In the genomic region with DNA sequence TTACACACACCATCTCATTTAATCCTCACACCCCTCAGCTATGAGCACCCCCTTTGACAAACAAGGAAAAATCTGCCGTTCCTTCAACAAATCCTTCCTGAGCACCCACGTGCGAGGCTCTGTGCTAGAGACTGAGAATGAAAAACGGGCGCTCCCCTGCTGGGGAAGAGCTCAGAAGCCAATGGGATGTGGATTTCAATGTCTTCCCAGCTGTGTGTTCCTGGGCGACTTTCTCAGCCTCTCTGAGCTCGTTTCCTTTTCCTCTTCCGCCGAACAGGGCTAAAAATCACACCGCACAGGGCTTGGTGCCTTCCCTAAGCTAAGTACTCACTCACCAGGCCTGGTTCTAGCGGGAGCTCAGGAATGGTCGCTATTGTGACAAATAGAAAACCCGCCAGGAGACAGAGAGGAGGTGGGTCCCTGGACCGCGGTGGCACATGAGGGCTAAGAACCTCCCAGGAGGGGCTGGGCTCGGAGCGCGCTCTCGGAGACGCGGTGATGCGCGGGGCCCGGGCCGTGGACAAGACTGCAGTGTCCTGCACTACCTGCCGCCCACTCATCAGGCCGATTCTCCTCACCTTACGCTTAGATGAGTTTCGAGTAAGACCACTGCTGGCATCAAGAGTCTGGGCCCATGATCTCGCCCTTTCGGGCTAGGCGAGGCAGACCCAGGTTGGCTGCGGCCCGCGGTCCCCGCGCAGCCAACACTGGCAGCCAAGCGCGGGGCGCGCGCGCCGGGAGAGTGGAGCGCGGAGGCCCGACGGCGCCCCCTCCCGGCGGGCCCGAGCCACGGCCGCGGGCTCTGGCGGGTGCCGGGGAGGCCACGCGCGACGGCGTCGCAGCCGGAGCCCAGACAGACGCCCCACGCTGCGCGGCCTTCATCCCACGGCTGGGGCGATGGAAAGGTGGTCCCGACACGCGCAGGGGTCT, we compare ENCODE assay signal across 1 cellular context.
TF ChIP-seq lines count a peak whose summit lies in the region.

No MANE protein-coding gene starts in this region.

TF ChIP-seq in K562, 482 proteins besides CTCF, POLR2A, EP300 and RAD21 (continued from another document):
- TF ChIP-seq ARID2 (IDR thresholded peaks at IDR 0.05) (no peak), ZNF408 (CRISPR knock-in tag; IDR thresholded peaks at IDR 0.05; ENCODE audit: low read depth) (no peak), MYC (IDR thresholded peaks at IDR 0.05; ENCODE audit: low read depth, low read length) (no peak), MYC (CRISPR knock-in tag; IDR thresholded peaks at IDR 0.05; ENCODE audit: borderline replicate concordance, low read depth) (no peak), IRF2 (CRISPR knock-in tag; IDR thresholded peaks at IDR 0.05) (no peak), ZFP30 (CRISPR knock-in tag; IDR thresholded peaks at IDR 0.05; ENCODE audit: borderline replicate concordance) (no peak), ARHGAP35 (IDR thresholded peaks at IDR 0.05; ENCODE audit: partially characterized antibody) (no peak), ILF3 (IDR thresholded peaks at IDR 0.05; ENCODE audit: borderline replicate concordance) (no peak), PYGO2 (tag; IDR thresholded peaks at IDR 0.05) (no peak), RBM25 (IDR thresholded peaks at IDR 0.05; ENCODE audit: low read depth, low read length, severe bottlenecking) (peak; percentile 24), ZNF583 (CRISPR knock-in tag; IDR thresholded peaks at IDR 0.05) (no peak), NFIC (IDR thresholded peaks at IDR 0.05) (no peak), ZNF354B (CRISPR knock-in tag; IDR thresholded peaks at IDR 0.05) (no peak), POLR2G (IDR thresholded peaks at IDR 0.05; ENCODE audit: low read depth, low read length) (0 out of 2 replicates have a peak, but pooled peaks have one; percentile 23), ZNF121 (CRISPR knock-in tag; conservative IDR thresholded peaks at IDR 0.05) (0 out of 2 replicates have a peak, but pooled peaks have one; percentile 15), SPI1 (IDR thresholded peaks at IDR 0.05; ENCODE audit: borderline replicate concordance, low read depth, low read length) (no peak), SIN3B (IDR thresholded peaks at IDR 0.05; ENCODE audit: low read depth) (0 out of 2 replicates have a peak, but pooled peaks have one; percentile 38), CXXC5 (CRISPR knock-in tag; IDR thresholded peaks at IDR 0.05) (peak; percentile 53), TAF15 (IDR thresholded peaks at IDR 0.05; ENCODE audit: low read depth, low read length) (no peak), PHB (CRISPR knock-in tag; IDR thresholded peaks at IDR 0.05) (no peak), ERF (CRISPR knock-in tag; IDR thresholded peaks at IDR 0.05) (no peak), CBFB (CRISPR knock-in tag; IDR thresholded peaks at IDR 0.05) (no peak), ZNF3 (CRISPR knock-in tag; IDR thresholded peaks at IDR 0.05) (no peak), MECOM (CRISPR knock-in tag; IDR thresholded peaks at IDR 0.05) (no peak), TAL1 (IDR thresholded peaks at IDR 0.05) (no peak), ILK (tag; IDR thresholded peaks at IDR 0.05; ENCODE audit: borderline replicate concordance, low read depth) (no peak), ZNF668 (CRISPR knock-in tag; IDR thresholded peaks at IDR 0.05) (no peak), PTRF (tag; IDR thresholded peaks at IDR 0.05) (no peak), ZC3H8 (IDR thresholded peaks at IDR 0.05) (no peak), PRMT5 (CRISPR knock-in tag; IDR thresholded peaks at IDR 0.05) (no peak), TRIM24 (IDR thresholded peaks at IDR 0.05) (no peak), SMARCC2 (IDR thresholded peaks at IDR 0.05; ENCODE audit: low read depth) (no peak), PTTG1 (tag; IDR thresholded peaks at IDR 0.05; ENCODE audit: low read depth) (no peak), ZNF274 (IDR thresholded peaks at IDR 0.05; ENCODE audit: borderline replicate concordance, low read depth, low read length) (no peak), XRCC4 (IDR thresholded peaks at IDR 0.05; ENCODE audit: extremely low read depth, insufficient read depth, insufficient read length) (no peak), FUS (optimal IDR thresholded peaks at IDR 0.05; ENCODE audit: low read depth, low read length) (no peak), SMAD4 (CRISPR knock-in tag; conservative IDR thresholded peaks at IDR 0.05) (peak; percentile 44; the same call in 1 of the 2 replicates), NRF1 (conservative IDR thresholded peaks at IDR 0.05 in 1 of 2, IDR thresholded peaks at IDR 0.05 in 1 of 2) (peak; percentile 62 to 72), ZSCAN32 (CRISPR knock-in tag; IDR thresholded peaks at IDR 0.05) (no peak), FOXP1 (CRISPR knock-in tag; IDR thresholded peaks at IDR 0.05) (no peak)
- TF ChIP-seq, protein P1, sequence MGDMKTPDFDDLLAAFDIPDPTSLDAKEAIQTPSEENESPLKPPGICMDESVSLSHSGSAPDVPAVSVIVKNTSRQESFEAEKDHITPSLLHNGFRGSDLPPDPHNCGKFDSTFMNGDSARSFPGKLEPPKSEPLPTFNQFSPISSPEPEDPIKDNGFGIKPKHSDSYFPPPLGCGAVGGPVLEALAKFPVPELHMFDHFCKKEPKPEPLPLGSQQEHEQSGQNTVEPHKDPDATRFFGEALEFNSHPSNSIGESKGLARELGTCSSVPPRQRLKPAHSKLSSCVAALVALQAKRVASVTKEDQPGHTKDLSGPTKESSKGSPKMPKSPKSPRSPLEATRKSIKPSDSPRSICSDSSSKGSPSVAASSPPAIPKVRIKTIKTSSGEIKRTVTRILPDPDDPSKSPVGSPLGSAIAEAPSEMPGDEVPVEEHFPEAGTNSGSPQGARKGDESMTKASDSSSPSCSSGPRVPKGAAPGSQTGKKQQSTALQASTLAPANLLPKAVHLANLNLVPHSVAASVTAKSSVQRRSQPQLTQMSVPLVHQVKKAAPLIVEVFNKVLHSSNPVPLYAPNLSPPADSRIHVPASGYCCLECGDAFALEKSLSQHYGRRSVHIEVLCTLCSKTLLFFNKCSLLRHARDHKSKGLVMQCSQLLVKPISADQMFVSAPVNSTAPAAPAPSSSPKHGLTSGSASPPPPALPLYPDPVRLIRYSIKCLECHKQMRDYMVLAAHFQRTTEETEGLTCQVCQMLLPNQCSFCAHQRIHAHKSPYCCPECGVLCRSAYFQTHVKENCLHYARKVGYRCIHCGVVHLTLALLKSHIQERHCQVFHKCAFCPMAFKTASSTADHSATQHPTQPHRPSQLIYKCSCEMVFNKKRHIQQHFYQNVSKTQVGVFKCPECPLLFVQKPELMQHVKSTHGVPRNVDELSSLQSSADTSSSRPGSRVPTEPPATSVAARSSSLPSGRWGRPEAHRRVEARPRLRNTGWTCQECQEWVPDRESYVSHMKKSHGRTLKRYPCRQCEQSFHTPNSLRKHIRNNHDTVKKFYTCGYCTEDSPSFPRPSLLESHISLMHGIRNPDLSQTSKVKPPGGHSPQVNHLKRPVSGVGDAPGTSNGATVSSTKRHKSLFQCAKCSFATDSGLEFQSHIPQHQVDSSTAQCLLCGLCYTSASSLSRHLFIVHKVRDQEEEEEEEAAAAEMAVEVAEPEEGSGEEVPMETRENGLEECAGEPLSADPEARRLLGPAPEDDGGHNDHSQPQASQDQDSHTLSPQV (IDR thresholded peaks at IDR 0.05) = no peak
- TF ChIP-seq, protein P2, sequence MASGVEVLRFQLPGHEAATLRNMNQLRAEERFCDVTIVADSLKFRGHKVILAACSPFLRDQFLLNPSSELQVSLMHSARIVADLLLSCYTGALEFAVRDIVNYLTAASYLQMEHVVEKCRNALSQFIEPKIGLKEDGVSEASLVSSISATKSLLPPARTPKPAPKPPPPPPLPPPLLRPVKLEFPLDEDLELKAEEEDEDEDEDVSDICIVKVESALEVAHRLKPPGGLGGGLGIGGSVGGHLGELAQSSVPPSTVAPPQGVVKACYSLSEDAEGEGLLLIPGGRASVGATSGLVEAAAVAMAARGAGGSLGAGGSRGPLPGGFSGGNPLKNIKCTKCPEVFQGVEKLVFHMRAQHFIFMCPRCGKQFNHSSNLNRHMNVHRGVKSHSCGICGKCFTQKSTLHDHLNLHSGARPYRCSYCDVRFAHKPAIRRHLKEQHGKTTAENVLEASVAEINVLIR (CRISPR knock-in tag; IDR thresholded peaks at IDR 0.05) = no peak
- TF ChIP-seq, protein P3, sequence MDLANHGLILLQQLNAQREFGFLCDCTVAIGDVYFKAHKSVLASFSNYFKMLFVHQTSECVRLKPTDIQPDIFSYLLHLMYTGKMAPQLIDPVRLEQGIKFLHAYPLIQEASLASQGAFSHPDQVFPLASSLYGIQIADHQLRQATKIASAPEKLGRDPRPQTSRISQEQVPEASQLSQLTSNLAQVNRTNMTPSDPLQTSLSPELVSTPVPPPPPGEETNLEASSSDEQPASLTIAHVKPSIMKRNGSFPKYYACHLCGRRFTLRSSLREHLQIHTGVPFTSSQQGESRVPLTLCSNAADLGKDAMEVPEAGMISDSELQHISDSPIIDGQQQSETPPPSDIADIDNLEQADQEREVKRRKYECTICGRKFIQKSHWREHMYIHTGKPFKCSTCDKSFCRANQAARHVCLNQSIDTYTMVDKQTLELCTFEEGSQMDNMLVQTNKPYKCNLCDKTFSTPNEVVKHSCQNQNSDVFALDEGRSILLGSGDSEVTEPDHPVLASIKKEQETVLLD (IDR thresholded peaks at IDR 0.05) = no peak
- TF ChIP-seq, protein P4, sequence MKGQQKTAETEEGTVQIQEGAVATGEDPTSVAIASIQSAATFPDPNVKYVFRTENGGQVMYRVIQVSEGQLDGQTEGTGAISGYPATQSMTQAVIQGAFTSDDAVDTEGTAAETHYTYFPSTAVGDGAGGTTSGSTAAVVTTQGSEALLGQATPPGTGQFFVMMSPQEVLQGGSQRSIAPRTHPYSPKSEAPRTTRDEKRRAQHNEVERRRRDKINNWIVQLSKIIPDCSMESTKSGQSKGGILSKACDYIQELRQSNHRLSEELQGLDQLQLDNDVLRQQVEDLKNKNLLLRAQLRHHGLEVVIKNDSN (CRISPR knock-in tag; IDR thresholded peaks at IDR 0.05) = no peak
- TF ChIP-seq, protein P5, sequence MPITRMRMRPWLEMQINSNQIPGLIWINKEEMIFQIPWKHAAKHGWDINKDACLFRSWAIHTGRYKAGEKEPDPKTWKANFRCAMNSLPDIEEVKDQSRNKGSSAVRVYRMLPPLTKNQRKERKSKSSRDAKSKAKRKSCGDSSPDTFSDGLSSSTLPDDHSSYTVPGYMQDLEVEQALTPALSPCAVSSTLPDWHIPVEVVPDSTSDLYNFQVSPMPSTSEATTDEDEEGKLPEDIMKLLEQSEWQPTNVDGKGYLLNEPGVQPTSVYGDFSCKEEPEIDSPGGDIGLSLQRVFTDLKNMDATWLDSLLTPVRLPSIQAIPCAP (CRISPR knock-in tag; IDR thresholded peaks at IDR 0.05; ENCODE audit: borderline replicate concordance) = no peak
- TF ChIP-seq, protein P6, sequence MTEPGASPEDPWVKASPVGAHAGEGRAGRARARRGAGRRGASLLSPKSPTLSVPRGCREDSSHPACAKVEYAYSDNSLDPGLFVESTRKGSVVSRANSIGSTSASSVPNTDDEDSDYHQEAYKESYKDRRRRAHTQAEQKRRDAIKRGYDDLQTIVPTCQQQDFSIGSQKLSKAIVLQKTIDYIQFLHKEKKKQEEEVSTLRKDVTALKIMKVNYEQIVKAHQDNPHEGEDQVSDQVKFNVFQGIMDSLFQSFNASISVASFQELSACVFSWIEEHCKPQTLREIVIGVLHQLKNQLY (CRISPR knock-in tag; conservative IDR thresholded peaks at IDR 0.05) = no peak
- TF ChIP-seq, protein P7, sequence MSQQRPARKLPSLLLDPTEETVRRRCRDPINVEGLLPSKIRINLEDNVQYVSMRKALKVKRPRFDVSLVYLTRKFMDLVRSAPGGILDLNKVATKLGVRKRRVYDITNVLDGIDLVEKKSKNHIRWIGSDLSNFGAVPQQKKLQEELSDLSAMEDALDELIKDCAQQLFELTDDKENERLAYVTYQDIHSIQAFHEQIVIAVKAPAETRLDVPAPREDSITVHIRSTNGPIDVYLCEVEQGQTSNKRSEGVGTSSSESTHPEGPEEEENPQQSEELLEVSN (IDR thresholded peaks at IDR 0.05; ENCODE audit: borderline replicate concordance in 1 of 2, extremely low read depth in 1 of 2, insufficient read depth in 1 of 2, insufficient read length in 1 of 2, low read depth in 1 of 2, low read length in 1 of 2, poor library complexity in 1 of 2, severe bottlenecking in 1 of 2) = peak; percentile 19 to 67
- TF ChIP-seq, protein P8, sequence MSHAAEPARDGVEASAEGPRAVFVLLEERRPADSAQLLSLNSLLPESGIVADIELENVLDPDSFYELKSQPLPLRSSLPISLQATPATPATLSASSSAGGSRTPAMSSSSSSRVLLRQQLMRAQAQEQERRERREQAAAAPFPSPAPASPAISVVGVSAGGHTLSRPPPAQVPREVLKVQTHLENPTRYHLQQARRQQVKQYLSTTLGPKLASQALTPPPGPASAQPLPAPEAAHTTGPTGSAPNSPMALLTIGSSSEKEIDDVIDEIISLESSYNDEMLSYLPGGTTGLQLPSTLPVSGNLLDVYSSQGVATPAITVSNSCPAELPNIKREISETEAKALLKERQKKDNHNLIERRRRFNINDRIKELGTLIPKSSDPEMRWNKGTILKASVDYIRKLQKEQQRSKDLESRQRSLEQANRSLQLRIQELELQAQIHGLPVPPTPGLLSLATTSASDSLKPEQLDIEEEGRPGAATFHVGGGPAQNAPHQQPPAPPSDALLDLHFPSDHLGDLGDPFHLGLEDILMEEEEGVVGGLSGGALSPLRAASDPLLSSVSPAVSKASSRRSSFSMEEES (CRISPR knock-in tag; IDR thresholded peaks at IDR 0.05) = no peak
- TF ChIP-seq, protein P9, sequence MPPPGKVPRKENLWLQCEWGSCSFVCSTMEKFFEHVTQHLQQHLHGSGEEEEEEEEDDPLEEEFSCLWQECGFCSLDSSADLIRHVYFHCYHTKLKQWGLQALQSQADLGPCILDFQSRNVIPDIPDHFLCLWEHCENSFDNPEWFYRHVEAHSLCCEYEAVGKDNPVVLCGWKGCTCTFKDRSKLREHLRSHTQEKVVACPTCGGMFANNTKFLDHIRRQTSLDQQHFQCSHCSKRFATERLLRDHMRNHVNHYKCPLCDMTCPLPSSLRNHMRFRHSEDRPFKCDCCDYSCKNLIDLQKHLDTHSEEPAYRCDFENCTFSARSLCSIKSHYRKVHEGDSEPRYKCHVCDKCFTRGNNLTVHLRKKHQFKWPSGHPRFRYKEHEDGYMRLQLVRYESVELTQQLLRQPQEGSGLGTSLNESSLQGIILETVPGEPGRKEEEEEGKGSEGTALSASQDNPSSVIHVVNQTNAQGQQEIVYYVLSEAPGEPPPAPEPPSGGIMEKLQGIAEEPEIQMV (tag; conservative IDR thresholded peaks at IDR 0.05; ENCODE audit: low read depth) = no peak
- TF ChIP-seq, protein P10, sequence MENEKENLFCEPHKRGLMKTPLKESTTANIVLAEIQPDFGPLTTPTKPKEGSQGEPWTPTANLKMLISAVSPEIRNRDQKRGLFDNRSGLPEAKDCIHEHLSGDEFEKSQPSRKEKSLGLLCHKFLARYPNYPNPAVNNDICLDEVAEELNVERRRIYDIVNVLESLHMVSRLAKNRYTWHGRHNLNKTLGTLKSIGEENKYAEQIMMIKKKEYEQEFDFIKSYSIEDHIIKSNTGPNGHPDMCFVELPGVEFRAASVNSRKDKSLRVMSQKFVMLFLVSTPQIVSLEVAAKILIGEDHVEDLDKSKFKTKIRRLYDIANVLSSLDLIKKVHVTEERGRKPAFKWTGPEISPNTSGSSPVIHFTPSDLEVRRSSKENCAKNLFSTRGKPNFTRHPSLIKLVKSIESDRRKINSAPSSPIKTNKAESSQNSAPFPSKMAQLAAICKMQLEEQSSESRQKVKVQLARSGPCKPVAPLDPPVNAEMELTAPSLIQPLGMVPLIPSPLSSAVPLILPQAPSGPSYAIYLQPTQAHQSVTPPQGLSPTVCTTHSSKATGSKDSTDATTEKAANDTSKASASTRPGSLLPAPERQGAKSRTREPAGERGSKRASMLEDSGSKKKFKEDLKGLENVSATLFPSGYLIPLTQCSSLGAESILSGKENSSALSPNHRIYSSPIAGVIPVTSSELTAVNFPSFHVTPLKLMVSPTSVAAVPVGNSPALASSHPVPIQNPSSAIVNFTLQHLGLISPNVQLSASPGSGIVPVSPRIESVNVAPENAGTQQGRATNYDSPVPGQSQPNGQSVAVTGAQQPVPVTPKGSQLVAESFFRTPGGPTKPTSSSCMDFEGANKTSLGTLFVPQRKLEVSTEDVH (IDR thresholded peaks at IDR 0.05; ENCODE audit: low read depth, partially characterized antibody) = no peak
TF ChIP-seq in K562: peak in this region for 19.
